Comparison of ENCODE assay signal across 24 cellular contexts in genomic region chr1:162016616-162017015, GRCh38. TPM values are rescaled to one million over a fixed set of nuclear protein-coding genes. Genes with fewer than 3 reads are reported as not detected.
DNase-seq lines count a peak whose midpoint lies in the region; ATAC-seq and TF ChIP-seq lines count a peak whose summit lies in the region.
"Had no signal": no experiment of that assay in that cellular context is flagged by ENCODE, and none has a peak within 500 bp of the region (broad histone marks: within the 10 kb centered on the region; RNA-seq: fewer than 3 reads in every experiment).

No MANE protein-coding gene starts in this region.

- no peaks in the 10 kb centered on the region for H3K4me1 ChIP-seq in mammary epithelial cell (ENCODE audit: insufficient read depth, low read length)
- peaks cover 23% of the 10 kb centered on the region for H3K4me1 ChIP-seq in PC-3 (ENCODE audit: insufficient read depth, low read length)
- H3K4me1 ChIP-seq in MM.1S (ENCODE audit: low read length): no peaks in the 10 kb centered on the region
- H3K4me1 ChIP-seq: BLaER1, HAP-1, parathyroid adenoma, spleen had no signal

- POLR2A ChIA-PET in MCF 10A (lab: Yijun Ruan, JAX) (interaction anchor here (1.1 kb wide), 1 partner anchor 13 kb away, joined by 3 read pairs; no protein-coding TSS in a partner anchor), PC-3 (lab: Charles Lee; ENCODE audit: unreplicated experiment) (no interaction called here)

- H3K4me2 ChIP-seq in mammary epithelial cell (ENCODE audit: insufficient read depth, low read depth, low read length) (no peak overlapping the region), PC-3 (ENCODE audit: low read length) (no peak overlapping the region), MM.1S (ENCODE audit: low read depth, low read length) (no peak overlapping the region)
- H3K4me2 ChIP-seq: BLaER1 had no signal

- H3K27me3 Mint-ChIP-seq in MCF 10A (ENCODE audit: insufficient read depth, unreplicated experiment): peaks cover 36% of the 10 kb centered on the region

- H3K9ac ChIP-seq in mammary epithelial cell (ENCODE audit: insufficient read depth, low read length) (no peak overlapping the region), PC-3 (ENCODE audit: low read length) (no peak overlapping the region), MM.1S (ENCODE audit: low read length) (no peak overlapping the region)
- H3K9ac ChIP-seq: BLaER1, parathyroid adenoma had no signal

- no peaks in the 10 kb centered on the region for H4K20me1 ChIP-seq in mammary epithelial cell (ENCODE audit: insufficient read depth, low read length)
- H4K20me1 ChIP-seq in PC-3 (ENCODE audit: low read length): no peaks in the 10 kb centered on the region
- no peaks in the 10 kb centered on the region for H4K20me1 ChIP-seq in MM.1S (ENCODE audit: insufficient read depth, low read length)
- H4K20me1 ChIP-seq: BLaER1 had no signal

- H3K4me1 Mint-ChIP-seq in MCF 10A (ENCODE audit: insufficient read depth, unreplicated experiment): peaks cover 5% of the 10 kb centered on the region
- H3K4me1 Mint-ChIP-seq: activated CD8-positive, alpha-beta memory T cell treated with anti-CD3 and anti-CD28 coated beads, Interleukin-2, amount 10 ng/mL, durations not matched to agents 7 days and 5 days; central memory CD8-positive, alpha-beta T cell; IgD-negative memory B cell had no signal

- H2AFZ ChIP-seq in mammary epithelial cell (ENCODE audit: low read depth, low read length) (no peak overlapping the region), PC-3 (ENCODE audit: low read length) (no peak overlapping the region), MM.1S (ENCODE audit: low read length) (no peak overlapping the region)
- H2AFZ ChIP-seq: parathyroid adenoma had no signal

- H3F3A ChIP-seq in PC-3 (ENCODE audit: low read length, unreplicated experiment) (no peaks in the 10 kb centered on the region), MM.1S (ENCODE audit: insufficient read depth, low read length) (no peaks in the 10 kb centered on the region)

- no peaks in the 10 kb centered on the region for H3K9me2 ChIP-seq in PC-3 (replicated peaks; ENCODE audit: low read length)
- H3K9me2 ChIP-seq in MM.1S (replicated peaks; ENCODE audit: insufficient read depth, low read length): no peaks in the 10 kb centered on the region

- no peaks in the 10 kb centered on the region for H3K36me3 Mint-ChIP-seq in MCF 10A (ENCODE audit: insufficient read depth, unreplicated experiment)
- H3K36me3 Mint-ChIP-seq: activated CD8-positive, alpha-beta memory T cell treated with anti-CD3 and anti-CD28 coated beads, Interleukin-2, amount 10 ng/mL, durations not matched to agents 7 days and 5 days; IgD-negative memory B cell had no signal

- H3K9me3 Mint-ChIP-seq in MCF 10A (ENCODE audit: unreplicated experiment): peaks cover 12% of the 10 kb centered on the region
- H3K9me3 Mint-ChIP-seq: central memory CD8-positive, alpha-beta T cell had no signal

- H3K4me3 Mint-ChIP-seq in MCF 10A (ENCODE audit: unreplicated experiment): no peak overlapping the region
- H3K4me3 Mint-ChIP-seq: activated CD8-positive, alpha-beta memory T cell treated with anti-CD3 and anti-CD28 coated beads, Interleukin-2, amount 10 ng/mL, durations not matched to agents 7 days and 5 days; central memory CD8-positive, alpha-beta T cell; IgD-negative memory B cell; T-helper 2 cell treated with Interferon-gamma antibody and Interleukin-4, amounts not matched to agents 5 μg/mL and 100 μg/mL, for 36 hours had no signal

- TF ChIP-seq CTCF in mammary epithelial cell (conservative IDR thresholded peaks at IDR 0.05 in 1 of 2, IDR thresholded peaks at IDR 0.05 in 1 of 2; ENCODE audit: extremely low read depth in 1 of 2, insufficient read depth in 1 of 2, low read depth in 1 of 2, low read length in 2 of 2): no peak
- no peak for TF ChIP-seq CTCF in MCF 10A (IDR thresholded peaks at IDR 0.05; ENCODE audit: unreplicated experiment)
- no peak for TF ChIP-seq CTCF in PC-3 (conservative IDR thresholded peaks at IDR 0.05; ENCODE audit: low read depth, low read length)
- TF ChIP-seq CTCF in MM.1S (IDR thresholded peaks at IDR 0.05; ENCODE audit: low read length): no peak

- no TSS peak for BruUV-seq in mammary epithelial cell (replicated peaks; lab: Mats Ljungman, UMichigan)
- no TSS peak for BruUV-seq in MCF 10A (replicated peaks; lab: Mats Ljungman, UMichigan)
- no TSS peak for BruUV-seq in PC-3 (replicated peaks; lab: Mats Ljungman, UMichigan)

- peak; percentile 85 for DNase-seq in mammary epithelial cell
- no peak for DNase-seq in MCF 10A (ENCODE audit: unreplicated experiment)
- peak; percentile 67 for DNase-seq in PC-3
- DNase-seq in glomerular visceral epithelial cell (ENCODE audit: extremely low spot score): peak; percentile 44
- no peak for DNase-seq in central memory CD4-positive, alpha-beta T cell
- DNase-seq in MM.1S: no peak
- DNase-seq: activated CD4-positive, alpha-beta T cell treated with anti-CD3 and anti-CD28 coated beads for 4 hours; activated CD8-positive, alpha-beta memory T cell treated with anti-CD3 and anti-CD28 coated beads, Interleukin-2, amount 10 ng/mL, durations not matched to agents 7 days and 5 days; DMS153; heart left ventricle; NCI-H2081; NCI-H82; right cardiac atrium; spleen; stimulated activated CD4-positive, alpha-beta T cell treated with anti-CD3 and anti-CD28 coated beads, Interleukin-2, amount 100 ng/mL, for 48 hours; upper lobe of left lung had no signal

- in situ Hi-C loops in mammary epithelial cell (cut with MboI; ENCODE audit: low sequenced_read_pairs in 2 of 2): no loop called here

- H3K36me3 ChIP-seq in mammary epithelial cell (ENCODE audit: insufficient read depth, low read length) (no peaks in the 10 kb centered on the region), PC-3 (ENCODE audit: low read depth, low read length) (no peaks in the 10 kb centered on the region), MM.1S (replicated peaks; ENCODE audit: insufficient read depth, low read length) (no peaks in the 10 kb centered on the region)
- H3K36me3 ChIP-seq: BLaER1, HAP-1, spleen, upper lobe of left lung had no signal

- no peak overlapping the region for H3K27ac Mint-ChIP-seq in MCF 10A (ENCODE audit: low read depth, unreplicated experiment)
- H3K27ac Mint-ChIP-seq: activated CD8-positive, alpha-beta memory T cell treated with anti-CD3 and anti-CD28 coated beads, Interleukin-2, amount 10 ng/mL, durations not matched to agents 7 days and 5 days; IgD-negative memory B cell; T-helper 2 cell treated with Interferon-gamma antibody and Interleukin-4, amounts not matched to agents 5 μg/mL and 100 μg/mL, for 36 hours had no signal

- H3K27ac ChIP-seq in mammary epithelial cell (ENCODE audit: insufficient read depth, low read depth, low read length) (no peak overlapping the region), PC-3 (ENCODE audit: low read length) (no peak overlapping the region), MM.1S (ENCODE audit: low read length) (no peak overlapping the region)
- H3K27ac ChIP-seq: BLaER1, heart left ventricle, parathyroid adenoma, spleen, upper lobe of left lung had no signal

- 25% methylated on average over 2 of the region's 2 CpGs for WGBS in mammary epithelial cell (ENCODE audit: low coverage, missing lambda C conversion rate)

- ATAC-seq in PC-3 (peak; percentile 38), HG02970 (IDR thresholded peaks at IDR 0.05; ENCODE audit: low FRiP score, unreplicated experiment) (no peak)
- ATAC-seq: activated CD8-positive, alpha-beta memory T cell treated with anti-CD3 and anti-CD28 coated beads, Interleukin-2, amount 10 ng/mL, durations not matched to agents 7 days and 5 days; heart left ventricle; right cardiac atrium had no signal

- dilution Hi-C loops in mammary epithelial cell (cut with HindIII; ENCODE audit: low sequenced_read_pairs): no loop called here

- peaks cover 5% of the 10 kb centered on the region for H3K9me3 ChIP-seq in mammary epithelial cell (replicated peaks; ENCODE audit: insufficient read depth, low read length)
- H3K9me3 ChIP-seq in PC-3 (ENCODE audit: low read length): no peaks in the 10 kb centered on the region
- H3K9me3 ChIP-seq in MM.1S (replicated peaks; ENCODE audit: insufficient read depth, low read length): no peaks in the 10 kb centered on the region
- H3K9me3 ChIP-seq: HAP-1 had no signal

- H3K4me3 ChIP-seq in mammary epithelial cell (replicated peaks in 1 of 3; ENCODE audit: insufficient read depth in 1 of 3, low read depth in 2 of 3, low read length in 3 of 3): no peak overlapping the region
- no peak overlapping the region for H3K4me3 ChIP-seq in PC-3 (ENCODE audit: low read length)
- no peak overlapping the region for H3K4me3 ChIP-seq in MM.1S (ENCODE audit: low read length)
- H3K4me3 ChIP-seq: BLaER1, HAP-1, heart left ventricle, spleen, upper lobe of left lung had no signal

- no peaks in the 10 kb centered on the region for H3K79me2 ChIP-seq in mammary epithelial cell (ENCODE audit: insufficient read depth, low read length)
- no peaks in the 10 kb centered on the region for H3K79me2 ChIP-seq in PC-3 (ENCODE audit: low read length)
- H3K79me2 ChIP-seq in MM.1S (ENCODE audit: low read length): no peaks in the 10 kb centered on the region
- H3K79me2 ChIP-seq: parathyroid adenoma had no signal

- intact Hi-C loops in mammary epithelial cell (cut with micrococcal nuclease): no loop called here
- intact Hi-C loops in MCF 10A (cut with micrococcal nuclease): no loop called here
- intact Hi-C loops in PC-3 (cut with micrococcal nuclease): no loop called here

- no peaks in the 10 kb centered on the region for H3K27me3 ChIP-seq in mammary epithelial cell (ENCODE audit: insufficient read depth, low read length)
- no peaks in the 10 kb centered on the region for H3K27me3 ChIP-seq in PC-3 (ENCODE audit: low read length)
- H3K27me3 ChIP-seq in MM.1S (replicated peaks; ENCODE audit: insufficient read depth, low read length): no peaks in the 10 kb centered on the region
- H3K27me3 ChIP-seq: BLaER1, heart left ventricle, spleen, upper lobe of left lung had no signal

- CTCF ChIA-PET in mammary epithelial cell (lab: Charles Lee; ENCODE audit: low non-redundant PET): no interaction called here
- CTCF ChIA-PET in MCF 10A (lab: Yijun Ruan, JAX): interaction anchor here (0.5 to 4.9 kb wide), 6 partner anchors 10 to 228 kb away, joined by 3 to 40 read pairs (median 4); no protein-coding TSS in a partner anchor
- CTCF ChIA-PET in PC-3 (lab: Charles Lee): no interaction called here

RNA-seq across cellular contexts. Expression of gene OLFML2B, which starts 7.1 kb away (rescaled TPM):
- total RNA-seq in mammary epithelial cell (under 1 TPM in 1 of 2 donors, not detected in 1; 0.50 TPM), MCF 10A (2022) (not detected in 2 replicates), PC-3 (2014; rRNA removed) (0.46 and 1.4 TPM in 2 replicates)
- 0.02 TPM for polyA plus RNA-seq in mammary epithelial cell
- polyA minus RNA-seq in mammary epithelial cell: not detected
- total RNA-seq: activated CD8-positive, alpha-beta memory T cell treated with anti-CD3 and anti-CD28 coated beads, Interleukin-2, amount 10 ng/mL, durations not matched to agents 7 days and 5 days; lung microvascular endothelial cell had no signal
- polyA plus RNA-seq: IgD-negative memory B cell had no signal

RNA-seq across cellular contexts. Expression of gene NOS1AP, which starts 52.9 kb away (rescaled TPM):
- total RNA-seq in mammary epithelial cell: 1 to 10 TPM in 1 of 2 donors, under 1 TPM in 1; 0.96 to 1.2 TPM
- polyA plus RNA-seq in mammary epithelial cell: 0.28 TPM
- not detected for polyA minus RNA-seq in mammary epithelial cell
- total RNA-seq in MCF 10A (2022): 1.1 and 2.4 TPM in 2 replicates
- total RNA-seq in PC-3 (2014; rRNA removed): 1.6 and 2.6 TPM in 2 replicates
- total RNA-seq: activated CD8-positive, alpha-beta memory T cell treated with anti-CD3 and anti-CD28 coated beads, Interleukin-2, amount 10 ng/mL, durations not matched to agents 7 days and 5 days had no signal
- polyA plus RNA-seq: IgD-negative memory B cell had no signal

Comparison
In these comparisons a context has a peak if more than half of its experiments do, and no peak if none do; other contexts are left out.
1. DNase-seq: peak in mammary epithelial cell (single experiment), PC-3 (single experiment) and glomerular visceral epithelial cell (single experiment); none in MCF 10A (single experiment), central memory CD4-positive, alpha-beta T cell (single experiment) and MM.1S (single experiment).